Comparison of ENCODE assay signal across 17 cellular contexts in the genomic region with DNA sequence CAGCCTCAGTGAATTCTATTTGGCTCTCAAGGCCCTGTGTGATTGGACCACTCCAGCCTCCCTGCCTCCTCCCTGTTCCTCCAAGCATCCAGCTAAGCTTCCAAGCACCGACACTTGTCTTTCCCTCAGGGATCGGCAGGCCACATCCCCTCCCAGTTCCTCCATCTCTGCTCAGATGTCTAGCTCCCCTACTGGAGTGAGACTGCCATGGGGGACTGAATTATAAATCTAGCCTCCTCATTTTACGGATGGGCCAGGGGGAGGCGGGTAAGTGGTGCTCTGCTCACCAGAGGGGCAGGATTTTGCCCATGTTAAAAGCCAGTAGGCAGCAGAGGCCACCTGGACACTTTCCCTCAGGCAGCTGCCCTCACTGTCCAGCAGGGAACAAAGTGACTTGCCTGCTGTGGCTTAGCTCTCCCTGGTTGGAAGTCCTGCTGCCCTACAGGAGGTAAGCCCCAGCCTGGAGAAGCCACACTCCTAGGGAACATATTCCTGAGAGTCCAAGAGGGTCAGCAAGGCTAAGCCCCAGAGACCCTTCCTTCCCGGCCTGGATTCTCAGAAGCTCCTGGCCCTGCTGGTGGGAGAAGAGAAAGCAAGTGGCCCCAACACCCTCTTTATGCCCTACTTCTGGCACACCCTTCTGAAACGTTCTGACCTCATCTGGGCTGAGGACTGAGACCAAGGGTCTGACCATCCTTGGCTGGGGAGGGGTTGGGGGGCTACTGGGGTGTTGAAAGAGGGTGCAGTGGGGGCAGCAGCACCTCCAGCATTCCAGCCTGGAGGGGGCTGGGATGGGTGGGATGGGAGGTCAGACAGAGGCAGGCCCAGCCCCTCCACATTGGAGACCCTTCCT. TPM values are rescaled to one million over a fixed set of nuclear protein-coding genes. Genes with fewer than 3 reads are reported as not detected.
DNase-seq lines count a peak whose midpoint lies in the region; ATAC-seq, FAIRE-seq and TF ChIP-seq lines count a peak whose summit lies in the region.
"Had no signal": no experiment of that assay in that cellular context is flagged by ENCODE, and none has a peak within 500 bp of the region (broad histone marks: within the 10 kb centered on the region; RNA-seq: fewer than 3 reads in every experiment).

No MANE protein-coding gene starts in this region.

- H3K9me3 ChIP-seq in WERI-Rb-1 (ENCODE audit: severe bottlenecking) (no peaks in the 10 kb centered on the region), kidney (ENCODE audit: control insufficient read depth in 1 of 2, low read length in 2 of 2) (no peaks in the 10 kb centered on the region), suprapubic skin (no peaks in the 10 kb centered on the region)
- H3K9me3 ChIP-seq: ovary, SJCRH30 had no signal

- no peak overlapping the region for H3K4me3 Mint-ChIP-seq in activated naive CD4-positive, alpha-beta T cell treated with anti-CD3 and anti-CD28 coated beads, Interleukin-2, amount 10 ng/mL, durations not matched to agents 7 days and 5 days
- no peak overlapping the region for H3K4me3 Mint-ChIP-seq in activated CD8-positive, alpha-beta T cell treated with anti-CD3 and anti-CD28 coated beads, Interleukin-2, amount 10 ng/mL, durations not matched to agents 7 days and 5 days
- H3K4me3 Mint-ChIP-seq: memory B cell had no signal

- ATAC-seq in activated CD8-positive, alpha-beta T cell treated with anti-CD3 and anti-CD28 coated beads, Interleukin-2, amount 10 ng/mL, durations not matched to agents 7 days and 5 days: no peak
- no peak for ATAC-seq in GM18909 (IDR thresholded peaks at IDR 0.05; ENCODE audit: poor library complexity, unreplicated experiment)

- no peak for TF ChIP-seq EP300 in suprapubic skin (IDR thresholded peaks at IDR 0.05)

- CTCF ChIA-PET in activated naive CD4-positive, alpha-beta T cell treated with anti-CD3 and anti-CD28 coated beads, Interleukin-2, amount 10 ng/mL, durations not matched to agents 7 days and 5 days (lab: Charles Lee): interaction anchor here (0.6 to 1.3 kb wide), 3 partner anchors 10 to 251 kb away, joined by 3 to 4 read pairs (median 3); no protein-coding TSS in a partner anchor
- CTCF ChIA-PET in activated CD8-positive, alpha-beta T cell treated with anti-CD3 and anti-CD28 coated beads, Interleukin-2, amount 10 ng/mL, durations not matched to agents 7 days and 5 days (lab: Charles Lee): interaction anchor here (0.8 to 1.0 kb wide), 2 partner anchors 9 to 10 kb away, joined by 3 read pairs; a partner anchor contains a TSS

- H3K36me3 Mint-ChIP-seq in activated naive CD4-positive, alpha-beta T cell treated with anti-CD3 and anti-CD28 coated beads, Interleukin-2, amount 10 ng/mL, durations not matched to agents 7 days and 5 days: no peaks in the 10 kb centered on the region
- no peaks in the 10 kb centered on the region for H3K36me3 Mint-ChIP-seq in activated CD8-positive, alpha-beta T cell treated with anti-CD3 and anti-CD28 coated beads, Interleukin-2, amount 10 ng/mL, durations not matched to agents 7 days and 5 days (ENCODE audit: low read depth)
- H3K36me3 Mint-ChIP-seq: memory B cell had no signal

- no peaks in the 10 kb centered on the region for H3K36me3 ChIP-seq in WERI-Rb-1
- H3K36me3 ChIP-seq in kidney (ENCODE audit: control insufficient read depth in 1 of 2, insufficient read depth in 2 of 2, low read length in 2 of 2): no peaks in the 10 kb centered on the region
- no peaks in the 10 kb centered on the region for H3K36me3 ChIP-seq in suprapubic skin
- H3K36me3 ChIP-seq: ovary, SJCRH30 had no signal

- no peaks in the 10 kb centered on the region for H3K9me3 Mint-ChIP-seq in activated naive CD4-positive, alpha-beta T cell treated with anti-CD3 and anti-CD28 coated beads, Interleukin-2, amount 10 ng/mL, durations not matched to agents 7 days and 5 days
- H3K9me3 Mint-ChIP-seq in activated CD8-positive, alpha-beta T cell treated with anti-CD3 and anti-CD28 coated beads, Interleukin-2, amount 10 ng/mL, durations not matched to agents 7 days and 5 days (ENCODE audit: insufficient read depth): no peaks in the 10 kb centered on the region
- H3K9me3 Mint-ChIP-seq: memory B cell had no signal

- 60% methylated on average over 5 of the region's 6 CpGs for WGBS in suprapubic skin

- peak; percentile 36; the same call in 1 of the 2 replicates for TF ChIP-seq CTCF in WERI-Rb-1 (IDR thresholded peaks at IDR 0.05; ENCODE audit: low read depth, low read length)
- TF ChIP-seq CTCF in kidney (IDR thresholded peaks at IDR 0.05; ENCODE audit: borderline replicate concordance, extremely low read depth, insufficient read depth): no peak
- TF ChIP-seq CTCF in suprapubic skin (IDR thresholded peaks at IDR 0.05): no peak

- POLR2A ChIA-PET in activated CD8-positive, alpha-beta T cell treated with anti-CD3 and anti-CD28 coated beads, Interleukin-2, amount 10 ng/mL, durations not matched to agents 7 days and 5 days (lab: Charles Lee): no interaction called here

- intact Hi-C loops in kidney (cut with DNase I): no loop called here

- no peaks in the 10 kb centered on the region for H3K4me1 Mint-ChIP-seq in activated naive CD4-positive, alpha-beta T cell treated with anti-CD3 and anti-CD28 coated beads, Interleukin-2, amount 10 ng/mL, durations not matched to agents 7 days and 5 days
- no peaks in the 10 kb centered on the region for H3K4me1 Mint-ChIP-seq in activated CD8-positive, alpha-beta T cell treated with anti-CD3 and anti-CD28 coated beads, Interleukin-2, amount 10 ng/mL, durations not matched to agents 7 days and 5 days (ENCODE audit: low read depth)

- no peak overlapping the region for H3K9ac ChIP-seq in kidney (ENCODE audit: low read length in 2 of 2)

- H3K4me1 ChIP-seq in kidney (ENCODE audit: control insufficient read depth in 1 of 2, insufficient read depth in 1 of 2, low read depth in 1 of 2, low read length in 2 of 2) (no peaks in the 10 kb centered on the region), suprapubic skin (no peaks in the 10 kb centered on the region)
- H3K4me1 ChIP-seq: SJCRH30 had no signal

- H3K27ac Mint-ChIP-seq in activated naive CD4-positive, alpha-beta T cell treated with anti-CD3 and anti-CD28 coated beads, Interleukin-2, amount 10 ng/mL, durations not matched to agents 7 days and 5 days: no peak overlapping the region
- no peak overlapping the region for H3K27ac Mint-ChIP-seq in activated CD8-positive, alpha-beta T cell treated with anti-CD3 and anti-CD28 coated beads, Interleukin-2, amount 10 ng/mL, durations not matched to agents 7 days and 5 days
- H3K27ac Mint-ChIP-seq: memory B cell had no signal

- H3K4me3 ChIP-seq in WERI-Rb-1 (ENCODE audit: low read depth, low read length) (no peak overlapping the region), kidney (ENCODE audit: low read length in 2 of 2) (no peak overlapping the region), suprapubic skin (no peak overlapping the region)
- H3K4me3 ChIP-seq: ovary, SJCRH30 had no signal

- peak; percentile 7 for DNase-seq in activated naive CD4-positive, alpha-beta T cell treated with anti-CD3 and anti-CD28 coated beads, Interleukin-2, amount 10 ng/mL, durations not matched to agents 7 days and 5 days
- no peak for DNase-seq in activated naive CD4-positive, alpha-beta T cell (lab: John Stamatoyannopoulos, UW)
- DNase-seq in WERI-Rb-1: peak; percentile 29
- DNase-seq in kidney: peak; percentile 24
- peak; percentile 39 to 61 for DNase-seq in suprapubic skin (ENCODE audit: low spot score in 2 of 2)
- DNase-seq in AG08396 (ENCODE audit: low spot score): no peak
- no peak for DNase-seq in activated CD8-positive, alpha-beta T cell treated with anti-CD3 and anti-CD28 coated beads, Interleukin-2, amount 10 ng/mL, durations not matched to agents 7 days and 5 days
- DNase-seq: cortex of kidney; NCI-H187 treated with DMSO at 0.1 percent for 48 hours; NCI-H774; SJCRH30; stimulated activated CD8-positive, alpha-beta memory T cell treated with anti-CD3 and anti-CD28 coated beads, Interleukin-4, amount 100 ng/mL, for 48 hours had no signal

- peaks cover 21% of the 10 kb centered on the region for H3K27me3 Mint-ChIP-seq in activated naive CD4-positive, alpha-beta T cell treated with anti-CD3 and anti-CD28 coated beads, Interleukin-2, amount 10 ng/mL, durations not matched to agents 7 days and 5 days
- peaks cover 12% of the 10 kb centered on the region for H3K27me3 Mint-ChIP-seq in activated CD8-positive, alpha-beta T cell treated with anti-CD3 and anti-CD28 coated beads, Interleukin-2, amount 10 ng/mL, durations not matched to agents 7 days and 5 days (ENCODE audit: low read depth)

- no peaks in the 10 kb centered on the region for H3K27me3 ChIP-seq in WERI-Rb-1 (ENCODE audit: insufficient read depth, low read depth, severe bottlenecking)
- H3K27me3 ChIP-seq in suprapubic skin: peaks cover 3% of the 10 kb centered on the region
- H3K27me3 ChIP-seq: ovary, SJCRH30 had no signal

- H3K27ac ChIP-seq in WERI-Rb-1 (no peak overlapping the region), kidney (ENCODE audit: low read depth in 2 of 2, low read length in 2 of 2) (no peak overlapping the region), suprapubic skin (no peak overlapping the region)
- H3K27ac ChIP-seq: ovary, SJCRH30 had no signal

- FAIRE-seq in kidney (lab: Jason Lieb, UNC): no peak
- FAIRE-seq: TTC549, urothelium cell line had no signal

- TF ChIP-seq POLR2A in suprapubic skin (IDR thresholded peaks at IDR 0.05): no peak

RNA-seq across cellular contexts. Expression of a gene that starts 9.1 kb away (rescaled TPM):
- total RNA-seq in kidney (not detected), suprapubic skin (1 to 10 TPM in 1 of 4 donors, not detected in 3; 2.3 TPM)
- polyA plus RNA-seq in kidney (ENCODE audit: insufficient read depth, low read depth, low replicate concordance): not detected
- not detected for total RNA-seq in activated CD8-positive, alpha-beta T cell treated with anti-CD3 and anti-CD28 coated beads, Interleukin-2, amount 10 ng/mL, durations not matched to agents 7 days and 5 days
- total RNA-seq: SJCRH30 had no signal

RNA-seq across cellular contexts. Expression of a gene that starts 26.4 kb away (rescaled TPM):
- total RNA-seq in kidney (not detected), suprapubic skin (not detected)
- not detected for polyA plus RNA-seq in kidney (ENCODE audit: insufficient read depth, low read depth, low replicate concordance)
- total RNA-seq in activated CD8-positive, alpha-beta T cell treated with anti-CD3 and anti-CD28 coated beads, Interleukin-2, amount 10 ng/mL, durations not matched to agents 7 days and 5 days: not detected
- total RNA-seq: ovary had no signal
- polyA plus RNA-seq: ovary had no signal

RNA-seq across cellular contexts. Expression of a gene that starts 58.2 kb away (rescaled TPM):
- 26.6 TPM for total RNA-seq in kidney
- polyA plus RNA-seq in kidney (ENCODE audit: insufficient read depth, low read depth, low replicate concordance): 7.8 TPM
- 10 to 100 TPM; 17.9 to 36.1 (median 20.7) TPM for total RNA-seq in suprapubic skin
- under 1 TPM; 0.18 to 0.34 TPM for total RNA-seq in activated CD8-positive, alpha-beta T cell treated with anti-CD3 and anti-CD28 coated beads, Interleukin-2, amount 10 ng/mL, durations not matched to agents 7 days and 5 days

Comparison
In these comparisons a context has a peak if more than half of its experiments do, and no peak if none do; other contexts are left out.
1. DNase-seq: peak in activated naive CD4-positive, alpha-beta T cell treated with anti-CD3 and anti-CD28 coated beads, Interleukin-2, amount 10 ng/mL, durations not matched to agents 7 days and 5 days (single experiment), WERI-Rb-1 (single experiment), kidney (single experiment) and suprapubic skin (2 of 2); none in activated naive CD4-positive, alpha-beta T cell (0 of 4), AG08396 (single experiment) and activated CD8-positive, alpha-beta T cell treated with anti-CD3 and anti-CD28 coated beads, Interleukin-2, amount 10 ng/mL, durations not matched to agents 7 days and 5 days (single experiment).
2. RNA of a gene that starts 58.2 kb away (total RNA-seq): 26.6 TPM in kidney (single experiment) and 17.9 to 36.1 TPM in suprapubic skin; 0.18 to 0.34 TPM in activated CD8-positive, alpha-beta T cell treated with anti-CD3 and anti-CD28 coated beads, Interleukin-2, amount 10 ng/mL, durations not matched to agents 7 days and 5 days; every median in the first group is over 10 times any median in the second.